Comparison of ENCODE assay signal across 8 cellular contexts in the genomic region with DNA sequence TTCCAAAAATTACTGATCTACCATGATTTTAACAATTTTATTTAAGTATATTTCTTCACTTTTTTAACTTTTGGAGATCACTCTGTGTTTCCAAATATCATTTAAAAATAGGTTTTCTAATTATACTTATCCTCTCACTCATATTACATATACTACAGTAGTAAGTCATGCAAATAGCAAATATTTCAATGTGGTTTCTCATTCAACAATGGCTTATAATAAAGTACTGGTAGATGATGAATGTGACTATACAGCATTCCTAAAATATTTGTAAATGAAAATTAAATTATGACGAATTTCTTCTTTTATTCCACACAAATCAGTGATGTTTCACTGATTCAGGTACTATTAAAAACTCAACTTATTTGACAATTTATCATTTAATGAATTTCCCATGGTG.
"Had no signal": no experiment of that assay in that cellular context is flagged by ENCODE, and none has a peak within 500 bp of the region (broad histone marks: within the 10 kb centered on the region; RNA-seq: fewer than 3 reads in every experiment).

No MANE protein-coding gene starts in this region.

- H3K27ac ChIP-seq: HL-60, KMS-11 had no signal

- H3K4me3 ChIP-seq: K562 had no signal

- FAIRE-seq: HepG2, HTR-8/SVneo, K562 had no signal

- DNase-seq: IMR-90, KBM-7, KG1 had no signal

- ATAC-seq: HepG2, K562 had no signal

- H3K9ac ChIP-seq: KMS-11 had no signal

- H3K4me2 ChIP-seq: KMS-11 had no signal
